18 cellular contexts compared by ENCODE assay signal in genomic region chr9:36392489-36392888, GRCh38. TPM values are rescaled to one million over a fixed set of nuclear protein-coding genes. Genes with fewer than 3 reads are reported as not detected.
DNase-seq lines count a peak whose midpoint lies in the region; ATAC-seq, FAIRE-seq and TF ChIP-seq lines count a peak whose summit lies in the region.
"Had no signal": no experiment of that assay in that cellular context is flagged by ENCODE, and none has a peak within 500 bp of the region (broad histone marks: within the 10 kb centered on the region; RNA-seq: fewer than 3 reads in every experiment).

No MANE protein-coding gene starts in this region.

- H3K4me3 ChIP-seq in left ventricle myocardium inferior (no peak overlapping the region), astrocyte of the spinal cord (ENCODE audit: low read depth, low read length) (no peak overlapping the region), iPS-20b (ENCODE audit: low read length) (no peak overlapping the region), gastrocnemius medialis (no peak overlapping the region), small intestine (ENCODE audit: low read depth in 1 of 2, low read length in 2 of 2) (no peak overlapping the region)
- H3K4me3 ChIP-seq: A549 had no signal

- FAIRE-seq in small intestine (lab: Jason Lieb, UNC) = no peak

- H3K4me1 ChIP-seq in left ventricle myocardium inferior (peaks cover 84% of the 10 kb centered on the region), iPS-20b (ENCODE audit: insufficient read depth, low read length) (peaks cover 33% of the 10 kb centered on the region), gastrocnemius medialis (peaks cover 57 to 71% of the 10 kb centered on the region in 2 donors), small intestine (ENCODE audit: control insufficient read depth in 2 of 2, insufficient read depth in 1 of 2, low read depth in 1 of 2, low read length in 1 of 2) (peaks cover 0 to 2% of the 10 kb centered on the region in 2 donors)

- DNase-seq in left ventricle myocardium inferior (no peak), Right ventricle myocardium inferior (ENCODE audit: missing footprints) (no peak), astrocyte of the spinal cord (ENCODE audit: low read depth, low spot score) (peak; percentile 21), gastrocnemius medialis (peak in 1 of 2 donors; percentile 41), G401 (ENCODE audit: low spot score) (no peak), SHP77 (lab: John Stamatoyannopoulos, UW) (no peak), small intestine (no peak)
- DNase-seq: GOT3, HFFc6, KBM-7, NCI-H1105, NCI-H187 treated with DMSO at 0.1 percent for 48 hours, NCI-H82, SIG-M5 had no signal

- H3K27ac ChIP-seq in left ventricle myocardium inferior (replicated peaks) (peak overlapping the region; percentile 4), iPS-20b (ENCODE audit: low read length) (no peak overlapping the region), gastrocnemius medialis (peak overlapping the region; percentile 63 to 79 (median 72)), small intestine (ENCODE audit: low read depth in 1 of 2, low read length in 1 of 2) (no peak overlapping the region)
- H3K27ac ChIP-seq: A549, HL-60 had no signal

- H3K27me3 ChIP-seq in left ventricle myocardium inferior (ENCODE audit: low read depth) (no peaks in the 10 kb centered on the region), iPS-20b (ENCODE audit: insufficient read depth, low read length) (no peaks in the 10 kb centered on the region), gastrocnemius medialis (no peaks in the 10 kb centered on the region), small intestine (ENCODE audit: control insufficient read depth in 2 of 2, insufficient read depth in 2 of 2, low read length in 2 of 2) (no peaks in the 10 kb centered on the region)

- in situ Hi-C loops in astrocyte of the spinal cord (cut with HindIII; ENCODE audit: low sequenced_read_pairs) (no loop called here), gastrocnemius medialis (cut with MboI; ENCODE audit: low sequenced_read_pairs in 4 of 4) (no loop called here), G401 (cut with HindIII; ENCODE audit: low sequenced_read_pairs) (no loop called here)

- no peak for ATAC-seq in Right ventricle myocardium inferior
- peak; percentile 93 to 98 for ATAC-seq in gastrocnemius medialis
- ATAC-seq: A549, Panc1 had no signal

- no peak for TF ChIP-seq CTCF in left ventricle myocardium inferior (IDR thresholded peaks at IDR 0.05; ENCODE audit: borderline replicate concordance)
- no peak for TF ChIP-seq CTCF in astrocyte of the spinal cord (IDR thresholded peaks at IDR 0.05; ENCODE audit: low read depth, low read length)
- no peak for TF ChIP-seq CTCF in gastrocnemius medialis (IDR thresholded peaks at IDR 0.05 in 4 of 5, conservative IDR thresholded peaks at IDR 0.05 in 1 of 5)

- H3K36me3 ChIP-seq in left ventricle myocardium inferior (no peaks in the 10 kb centered on the region), iPS-20b (ENCODE audit: insufficient read depth, low read depth, low read length) (peaks cover 25% of the 10 kb centered on the region; the same call in 1 of the 2 replicates), gastrocnemius medialis (no peaks in the 10 kb centered on the region), small intestine (ENCODE audit: control insufficient read depth in 2 of 2, insufficient read depth in 2 of 2, low read length in 2 of 2) (no peaks in the 10 kb centered on the region)

- intact Hi-C loops in left ventricle myocardium inferior (cut with micrococcal nuclease) = no loop called here
- intact Hi-C loops in Right ventricle myocardium inferior (cut with DNase I) = no loop called here
- intact Hi-C loops in gastrocnemius medialis (cut with DNase I; ENCODE audit: low total_unique reads) = loop anchor here (10.0 kb wide), 1 partner anchor 358 kb away; the partner anchor contains the start of gene RECK

- peak in 1 of 2 donors; percentile 52 for TF ChIP-seq POLR2A in gastrocnemius medialis (IDR thresholded peaks at IDR 0.05)

- H3K9ac ChIP-seq in iPS-20b (ENCODE audit: low read depth, low read length) = 0 out of 2 replicates have a peak overlapping the region, but pooled peaks have one; percentile 31

- H3K9me3 ChIP-seq in left ventricle myocardium inferior (replicated peaks) = no peaks in the 10 kb centered on the region
- H3K9me3 ChIP-seq in iPS-20b (ENCODE audit: insufficient read depth, low read depth, low read length) = no peaks in the 10 kb centered on the region
- no peaks in the 10 kb centered on the region for H3K9me3 ChIP-seq in gastrocnemius medialis
- H3K9me3 ChIP-seq in small intestine (ENCODE audit: control insufficient read depth, low read depth) = no peaks in the 10 kb centered on the region
- H3K9me3 ChIP-seq: A549 had no signal

- WGBS in small intestine, 3 donors = 85 to 96% (median 89%) methylated on average over 1 of the region's 1 CpG

RNA-seq across cellular contexts. Expression of gene RNF38, which starts 7.6 kb away (rescaled TPM):
- total RNA-seq in left ventricle myocardium inferior (25.7 TPM), Right ventricle myocardium inferior (27.4 TPM), gastrocnemius medialis (10 to 100 TPM; 15.7 to 24.8 (median 20.7) TPM)
- 5.4 and 11.2 TPM in 2 replicates for total RNA-seq in G401 (2014; rRNA removed; shearing (Covaris generic))
- polyA plus RNA-seq in small intestine = 1 to 10 TPM; 6.0 to 9.9 (median 6.2) TPM

Comparison
In these comparisons a context has a peak if more than half of its experiments do, and no peak if none do; other contexts are left out.
1. H3K27ac ChIP-seq: peak in left ventricle myocardium inferior (single experiment) and gastrocnemius medialis (4 of 4); none in iPS-20b (single experiment) and small intestine (0 of 2).